In genomic region chr5:158860706-158861105, GRCh38 we compare ENCODE assay signal across 40 cellular contexts.
"Had no signal": no experiment of that assay in that cellular context is flagged by ENCODE, and none has a peak within 500 bp of the region (broad histone marks: within the 10 kb centered on the region; RNA-seq: fewer than 3 reads in every experiment).

No MANE protein-coding gene starts in this region.

- DNase-seq: activated B cell treated with CpG ODN at 0.5 μM for 24 hours; activated CD4-positive, alpha-beta memory T cell treated with anti-CD3 and anti-CD28 coated beads, Interleukin-2, amount 10 ng/mL, durations not matched to agents 7 days and 5 days; activated CD4-positive, alpha-beta T cell treated with anti-CD3 and anti-CD28 coated beads for 1 hour; activated CD4-positive, alpha-beta T cell treated with anti-CD3 and anti-CD28 coated beads for 48 hours; activated CD8-positive, alpha-beta memory T cell treated with anti-CD3 and anti-CD28 coated beads for 24 hours; activated CD8-positive, alpha-beta memory T cell treated with anti-CD3 and anti-CD28 coated beads, Interleukin-2, amount 10 ng/mL, durations not matched to agents 7 days and 5 days; activated CD8-positive, alpha-beta memory T cell treated with anti-CD3 and anti-CD28 coated beads, Interleukin-2, amount 50 U/mL, for 48 hours; activated effector memory CD4-positive, alpha-beta T cell treated with anti-CD3 and anti-CD28 coated beads, Interleukin-2, amount 50 U/mL, for 16 hours; activated naive CD4-positive, alpha-beta T cell; activated naive CD4-positive, alpha-beta T cell treated with anti-CD3 and anti-CD28 coated beads, Interleukin-2, amount 50 U/mL, for 16 hours; activated naive CD8-positive, alpha-beta T cell treated with anti-CD3 and anti-CD28 coated beads for 36 hours; activated T-cell treated with anti-CD3 and anti-CD28 coated beads, Interleukin-2, amount 50 U/mL, for 1 hour; activated T-cell treated with anti-CD3 and anti-CD28 coated beads, Interleukin-2, amount 50 U/mL, for 72 hours; amniotic stem cell; aorta; brain microvascular endothelial cell; KG1; MM.1S; NCI-H1092 treated with DMSO at 0.1 percent for 48 hours; NCI-H1417; NCI-H146; NCI-H187; NCI-H2029 treated with DMSO at 0.1 percent for 48 hours; NCI-H2107; NCI-H2171; NCI-H510A; NCI-H748 treated with DMSO at 0.1 percent for 48 hours; NK-92 treated with Interleukin-12 subunit alpha and Interleukin-12 subunit beta, amount 100 ng/mL, for 24 hours; PC-3; Peyer's patch; SIG-M5; SW 1271; T-helper 1 cell; T-helper 2 cell; T-helper 9 cell had no signal

- H3K27me3 ChIP-seq: brain microvascular endothelial cell, cardiac muscle cell, Peyer's patch had no signal

- H3K4me3 Mint-ChIP-seq: activated B cell treated with CpG ODN at 0.5 μM for 24 hours; activated CD4-positive, alpha-beta memory T cell treated with anti-CD3 and anti-CD28 coated beads, Interleukin-2, amount 10 ng/mL, durations not matched to agents 7 days and 5 days; activated CD8-positive, alpha-beta memory T cell treated with anti-CD3 and anti-CD28 coated beads, Interleukin-2, amount 10 ng/mL, durations not matched to agents 7 days and 5 days; activated naive CD8-positive, alpha-beta T cell treated with anti-CD3 and anti-CD28 coated beads for 36 hours; activated T-cell treated with anti-CD3 and anti-CD28 coated beads, Interleukin-2, amount 50 U/mL, for 72 hours; activated T-helper 17 cell treated with anti-CD3 and anti-CD28 coated beads, Interleukin-2, amount 50 U/mL, for 72 hours had no signal

- ATAC-seq: activated CD8-positive, alpha-beta memory T cell treated with anti-CD3 and anti-CD28 coated beads, Interleukin-2, amount 10 ng/mL, durations not matched to agents 7 days and 5 days; activated T-cell treated with anti-CD3 and anti-CD28 coated beads, Interleukin-2, amount 50 U/mL, for 72 hours; activated T-helper 17 cell treated with anti-CD3 and anti-CD28 coated beads, Interleukin-2, amount 50 U/mL, for 72 hours; PC-3; Right ventricle myocardium inferior had no signal

- H3K36me3 ChIP-seq: brain microvascular endothelial cell, cardiac muscle cell, Peyer's patch had no signal

- H3K4me3 ChIP-seq: cardiac muscle cell, Peyer's patch had no signal

- H3K36me3 Mint-ChIP-seq: activated CD8-positive, alpha-beta memory T cell treated with anti-CD3 and anti-CD28 coated beads, Interleukin-2, amount 10 ng/mL, durations not matched to agents 7 days and 5 days; activated naive CD8-positive, alpha-beta T cell treated with anti-CD3 and anti-CD28 coated beads for 36 hours had no signal

- H3K27ac ChIP-seq: brain microvascular endothelial cell, cardiac muscle cell, Peyer's patch, RWPE1, VCaP had no signal

- H3K9me3 Mint-ChIP-seq: activated B cell treated with CpG ODN at 0.5 μM for 24 hours; activated CD4-positive, alpha-beta memory T cell treated with anti-CD3 and anti-CD28 coated beads, Interleukin-2, amount 10 ng/mL, durations not matched to agents 7 days and 5 days; activated naive CD8-positive, alpha-beta T cell treated with anti-CD3 and anti-CD28 coated beads for 36 hours; activated T-helper 17 cell treated with anti-CD3 and anti-CD28 coated beads, Interleukin-2, amount 50 U/mL, for 72 hours had no signal

- H3K27ac Mint-ChIP-seq: activated B cell treated with CpG ODN at 0.5 μM for 24 hours; activated CD4-positive, alpha-beta memory T cell treated with anti-CD3 and anti-CD28 coated beads, Interleukin-2, amount 10 ng/mL, durations not matched to agents 7 days and 5 days; activated CD8-positive, alpha-beta memory T cell treated with anti-CD3 and anti-CD28 coated beads, Interleukin-2, amount 10 ng/mL, durations not matched to agents 7 days and 5 days; activated naive CD8-positive, alpha-beta T cell treated with anti-CD3 and anti-CD28 coated beads for 36 hours; activated T-cell treated with anti-CD3 and anti-CD28 coated beads, Interleukin-2, amount 50 U/mL, for 72 hours; activated T-helper 17 cell treated with anti-CD3 and anti-CD28 coated beads, Interleukin-2, amount 50 U/mL, for 72 hours had no signal

- H3K4me1 ChIP-seq: Peyer's patch had no signal

- H3K27me3 Mint-ChIP-seq: activated B cell treated with CpG ODN at 0.5 μM for 24 hours had no signal

- H3K9me3 ChIP-seq: Peyer's patch had no signal
